ENCODE assay signal across 7 cellular contexts in genomic region chr13:45119469-45119989, GRCh38. TPM values are rescaled to one million over a fixed set of nuclear protein-coding genes. Genes with fewer than 3 reads are reported as not detected.
DNase-seq lines count a peak whose midpoint lies in the region; ATAC-seq and TF ChIP-seq lines count a peak whose summit lies in the region.

No MANE protein-coding gene starts in this region.

- H3F3A ChIP-seq in SU-DHL-6 (ENCODE audit: insufficient read depth), result no peaks in the 10 kb centered on the region

- peaks cover 15 to 27% of the 10 kb centered on the region in 2 donors for H3K4me1 ChIP-seq in adrenal gland (replicated peaks in 1 of 2)

- no peak for TF ChIP-seq CTCF in SU-DHL-6 (IDR thresholded peaks at IDR 0.05; ENCODE audit: insufficient read depth, low read length, poor library complexity, severe bottlenecking)
- TF ChIP-seq CTCF in adrenal gland (IDR thresholded peaks at IDR 0.05), result no peak
- no peak for TF ChIP-seq CTCF in kidney epithelial cell (IDR thresholded peaks at IDR 0.05; ENCODE audit: insufficient read depth, low read length, poor library complexity, severe bottlenecking)

- peak overlapping the region; percentile 87 for H3K4me2 ChIP-seq in SU-DHL-6 (ENCODE audit: low read depth, low read length, poor library complexity, severe bottlenecking)

- no peak for TF ChIP-seq POLR2A in adrenal gland (IDR thresholded peaks at IDR 0.05)

- H3K27me3 ChIP-seq in SU-DHL-6 (ENCODE audit: low read length) (no peaks in the 10 kb centered on the region), adrenal gland (no peaks in the 10 kb centered on the region), kidney epithelial cell (ENCODE audit: control insufficient read depth, insufficient read depth, low read length) (no peaks in the 10 kb centered on the region)

- peaks cover 40% of the 10 kb centered on the region for H3K79me2 ChIP-seq in SU-DHL-6 (ENCODE audit: insufficient read depth, low read length)

- H3K36me3 ChIP-seq in SU-DHL-6 (ENCODE audit: low read length) (no peaks in the 10 kb centered on the region), adrenal gland (replicated peaks in 1 of 2) (no peaks in the 10 kb centered on the region), kidney epithelial cell (ENCODE audit: control insufficient read depth, insufficient read depth, low read length) (no peaks in the 10 kb centered on the region)

- ATAC-seq in GM18867 (IDR thresholded peaks at IDR 0.05; ENCODE audit: unreplicated experiment), result peak; percentile 31
- peak; percentile 40 for ATAC-seq in HG03066 (IDR thresholded peaks at IDR 0.05; ENCODE audit: low read depth, unreplicated experiment)

- H3K4me3 ChIP-seq in SU-DHL-6 (ENCODE audit: insufficient read depth, low read length, poor library complexity, severe bottlenecking), result peak overlapping the region; percentile 80
- H3K4me3 ChIP-seq in adrenal gland, result peak overlapping the region; percentile 33 to 85 (median 52)
- peak overlapping the region; percentile 72 for H3K4me3 ChIP-seq in kidney epithelial cell (ENCODE audit: low read depth, low read length)

- H3K9me3 ChIP-seq in SU-DHL-6 (ENCODE audit: insufficient read depth, low read length), result no peaks in the 10 kb centered on the region
- no peaks in the 10 kb centered on the region for H3K9me3 ChIP-seq in adrenal gland (replicated peaks in 1 of 3)

- peaks cover 5% of the 10 kb centered on the region; the same call in 1 of the 2 replicates for H4K20me1 ChIP-seq in SU-DHL-6 (ENCODE audit: low read depth, low read length)

- peak overlapping the region; percentile 83 for H3K9ac ChIP-seq in SU-DHL-6 (ENCODE audit: low read length)

- H3K27ac ChIP-seq in SU-DHL-6 (ENCODE audit: low read depth, low read length), result peak overlapping the region; percentile 0; the same call in 1 of the 2 replicates
- H3K27ac ChIP-seq in adrenal gland, result peak overlapping the region in 4 of 5 donors; percentile 79 to 91 (median 87)

- H2AFZ ChIP-seq in SU-DHL-6 (ENCODE audit: low read depth, low read length, severe bottlenecking), result peak overlapping the region; percentile 91

- H3K9me2 ChIP-seq in SU-DHL-6 (replicated peaks; ENCODE audit: insufficient read depth, low read length), result no peaks in the 10 kb centered on the region

- WGBS in adrenal gland, 4 donors, result 7 to 17% (median 12%) methylated on average over 6 of the region's 6 CpGs

- intact Hi-C loops in adrenal gland (cut with DNase I), result no loop called here

- DNase-seq in adrenal gland, result peak; percentile 18 to 58 (median 33)
- DNase-seq in kidney epithelial cell (ENCODE audit: low read depth), result no peak
- DNase-seq in stimulated activated CD4-positive, alpha-beta T cell treated with anti-CD3 and anti-CD28 coated beads, Interleukin-4, amount 100 ng/mL, for 4 hours, result peak; percentile 33 to 62
- no peak for DNase-seq in NCI-H774 (lab: John Stamatoyannopoulos, UW)

RNA-seq across cellular contexts. Expression of gene GTF2F2, which starts 0.8 kb away (rescaled TPM):
- total RNA-seq in adrenal gland (10 to 100 TPM; 11.4 to 25.4 (median 21.7) TPM), kidney epithelial cell (26.8 and 29.5 TPM in 2 replicates)
- 10 to 100 TPM; 23.2 to 30.6 (median 24.1) TPM for polyA plus RNA-seq in adrenal gland

Comparison
In these comparisons a context has a peak if more than half of its experiments do, and no peak if none do; other contexts are left out.
1. DNase-seq: peak in adrenal gland (7 of 7) and stimulated activated CD4-positive, alpha-beta T cell treated with anti-CD3 and anti-CD28 coated beads, Interleukin-4, amount 100 ng/mL, for 4 hours (2 of 2); none in kidney epithelial cell (single experiment) and NCI-H774 (single experiment).
2. Peak in every context shown above with its lines, with median percentiles within 50 percentile points of each other: H3K4me3 ChIP-seq.